Comparison of ENCODE assay signal across 11 cellular contexts in genomic region chrX:17082831-17083230, GRCh38.
A peak's percentile ranks its signal among the peaks of the same experiment; 100 is the strongest.
DNase-seq lines count a peak whose midpoint lies in the region; ATAC-seq, FAIRE-seq and TF ChIP-seq lines count a peak whose summit lies in the region.
"Had no signal": no experiment of that assay in that cellular context is flagged by ENCODE, and none has a peak within 500 bp of the region (broad histone marks: within the 10 kb centered on the region; RNA-seq: fewer than 3 reads in every experiment).

No MANE protein-coding gene starts in this region.

- no peak overlapping the region for H3K4me2 ChIP-seq in endothelial cell of umbilical vein (ENCODE audit: insufficient read depth, low read length)

- H3K9me3 ChIP-seq in endothelial cell of umbilical vein (replicated peaks; ENCODE audit: control insufficient read depth, insufficient read depth, low read length) (no peaks in the 10 kb centered on the region), T-helper 17 cell (ENCODE audit: control insufficient read depth, low read length, poor library complexity, severe bottlenecking) (no peaks in the 10 kb centered on the region)
- H3K9me3 ChIP-seq in CD8-positive, alpha-beta memory T cell (ENCODE audit: low read length): no peaks in the 10 kb centered on the region

- dilution Hi-C loops in endothelial cell of umbilical vein (cut with MboI; ENCODE audit: extremely low pct_ligation_motif_present, low sequenced_read_pairs): no loop called here

- peaks cover 3 to 7% of the 10 kb centered on the region in 2 donors for H3K27me3 Mint-ChIP-seq in CD8-positive, alpha-beta memory T cell
- H3K27me3 Mint-ChIP-seq in T-helper 17 cell: peaks cover 11% of the 10 kb centered on the region
- H3K27me3 Mint-ChIP-seq: dendritic cell treated with granulocyte-macrophage colony-stimulating factor and Interleukin-4, amounts not matched to agents 40 ng/mL and 50 ng/mL, for 4 days had no signal

- no TSS peak for BruUV-seq in endothelial cell of umbilical vein (replicated peaks; lab: Mats Ljungman, UMichigan)

- no peak for TF ChIP-seq POLR2A in endothelial cell of umbilical vein (IDR thresholded peaks at IDR 0.05; ENCODE audit: low read depth, low read length)
- TF ChIP-seq POLR2A in GM12891 (IDR thresholded peaks at IDR 0.05; ENCODE audit: low read depth, low read length): no peak

- peak; percentile 49 for DNase-seq in HEK293T (ENCODE audit: extremely low spot score)
- peak; percentile 29 for DNase-seq in NOMO-1 treated with DMSO at 0.1 percent for 48 hours (lab: John Stamatoyannopoulos, UW; ENCODE audit: unreplicated experiment)
- DNase-seq in endothelial cell of umbilical vein (ENCODE audit: low read depth, low spot score): peak; percentile 3
- no peak for DNase-seq in CD8-positive, alpha-beta memory T cell
- DNase-seq in T-helper 17 cell: no peak
- DNase-seq in GM12891 (ENCODE audit: insufficient read length, low spot score): no peak
- DNase-seq: activated CD8-positive, alpha-beta memory T cell treated with anti-CD3 and anti-CD28 coated beads for 24 hours had no signal

- intact Hi-C loops in endothelial cell of umbilical vein (cut with micrococcal nuclease): loop anchor here (2.0 to 5.0 kb wide), 2 partner anchors 200 to 256 kb away; no protein-coding TSS in a partner anchor

- no peaks in the 10 kb centered on the region for H3K27me3 ChIP-seq in endothelial cell of umbilical vein (ENCODE audit: control insufficient read depth in 2 of 2, insufficient read depth in 2 of 2, low read length in 2 of 2)
- H3K27me3 ChIP-seq in CD8-positive, alpha-beta memory T cell (ENCODE audit: insufficient read depth, low read length, poor library complexity, severe bottlenecking): no peaks in the 10 kb centered on the region

- no peak overlapping the region for H2AFZ ChIP-seq in endothelial cell of umbilical vein (ENCODE audit: low read depth, low read length)

- H4K20me1 ChIP-seq in endothelial cell of umbilical vein (replicated peaks; ENCODE audit: control insufficient read depth, extremely low read depth, insufficient read depth, low read length): no peaks in the 10 kb centered on the region

- no peak overlapping the region for H3K4me3 Mint-ChIP-seq in CD8-positive, alpha-beta memory T cell
- H3K4me3 Mint-ChIP-seq in T-helper 17 cell: no peak overlapping the region
- H3K4me3 Mint-ChIP-seq: dendritic cell treated with granulocyte-macrophage colony-stimulating factor and Interleukin-4, amounts not matched to agents 40 ng/mL and 50 ng/mL, for 4 days had no signal

- H3K36me3 Mint-ChIP-seq in CD8-positive, alpha-beta memory T cell: no peaks in the 10 kb centered on the region
- peaks cover 2% of the 10 kb centered on the region for H3K36me3 Mint-ChIP-seq in T-helper 17 cell (ENCODE audit: low read depth)

- H3K9me3 Mint-ChIP-seq in CD8-positive, alpha-beta memory T cell: peaks cover 0 to 2% (median 0%) of the 10 kb centered on the region in 5 donors
- H3K9me3 Mint-ChIP-seq: dendritic cell treated with granulocyte-macrophage colony-stimulating factor and Interleukin-4, amounts not matched to agents 40 ng/mL and 50 ng/mL, for 4 days had no signal

- no peaks in the 10 kb centered on the region for H3K9me1 ChIP-seq in endothelial cell of umbilical vein (replicated peaks; ENCODE audit: control insufficient read depth, extremely low read depth, insufficient read depth, low read length)

- no peaks in the 10 kb centered on the region for H3K4me1 Mint-ChIP-seq in CD8-positive, alpha-beta memory T cell
- no peaks in the 10 kb centered on the region for H3K4me1 Mint-ChIP-seq in T-helper 17 cell

- H3K4me1 ChIP-seq in endothelial cell of umbilical vein (ENCODE audit: control insufficient read depth, extremely low read depth, insufficient read depth, low read length): peaks cover 8% of the 10 kb centered on the region
- H3K4me1 ChIP-seq in CD8-positive, alpha-beta memory T cell (ENCODE audit: insufficient read depth, low read length): no peaks in the 10 kb centered on the region

- no peaks in the 10 kb centered on the region for H3K79me2 ChIP-seq in endothelial cell of umbilical vein (ENCODE audit: control insufficient read depth, insufficient read depth, low read length)

- peak; percentile 69 for FAIRE-seq in endothelial cell of umbilical vein (lab: Jason Lieb, UNC)
- FAIRE-seq in GM12891 (lab: Jason Lieb, UNC): no peak

- ATAC-seq in GM21619 (IDR thresholded peaks at IDR 0.05; ENCODE audit: unreplicated experiment) (no peak), T-helper 17 cell (no peak)

- H3K36me3 ChIP-seq in endothelial cell of umbilical vein (ENCODE audit: control insufficient read depth in 2 of 2, extremely low read depth in 1 of 2, insufficient read depth in 2 of 2, low read length in 2 of 2): no peaks in the 10 kb centered on the region
- H3K36me3 ChIP-seq in CD8-positive, alpha-beta memory T cell (ENCODE audit: insufficient read depth, low read length): no peaks in the 10 kb centered on the region
- H3K36me3 ChIP-seq: BLaER1 treated with 17β-estradiol and CSF1 and Interleukin-3, amounts not matched to agents 10 nM and 100 nM had no signal

- no peak overlapping the region for H3K27ac ChIP-seq in 22Rv1
- H3K27ac ChIP-seq in endothelial cell of umbilical vein (ENCODE audit: insufficient read depth, low read depth, low read length): no peak overlapping the region
- H3K27ac ChIP-seq in CD8-positive, alpha-beta memory T cell (ENCODE audit: low read depth, low read length): no peak overlapping the region
- H3K27ac ChIP-seq: BLaER1 treated with 17β-estradiol and CSF1 and Interleukin-3, amounts not matched to agents 10 nM and 100 nM had no signal

- TF ChIP-seq CTCF in 22Rv1 (IDR thresholded peaks at IDR 0.05) (peak; percentile 38), endothelial cell of umbilical vein (IDR thresholded peaks at IDR 0.05; ENCODE audit: extremely low read depth in 1 of 2, insufficient read depth in 1 of 2, low read depth in 1 of 2, low read length in 2 of 2) (no peak)

- H3K4me3 ChIP-seq in endothelial cell of umbilical vein (replicated peaks in 1 of 3; ENCODE audit: insufficient read depth in 1 of 3, low read depth in 1 of 3, low read length in 3 of 3): no peak overlapping the region
- no peak overlapping the region for H3K4me3 ChIP-seq in CD8-positive, alpha-beta memory T cell (ENCODE audit: low read length)
- H3K4me3 ChIP-seq: BLaER1 treated with 17β-estradiol and CSF1 and Interleukin-3, amounts not matched to agents 10 nM and 100 nM had no signal

- H3K27ac Mint-ChIP-seq in CD8-positive, alpha-beta memory T cell: no peak overlapping the region
- H3K27ac Mint-ChIP-seq in T-helper 17 cell: no peak overlapping the region
- H3K27ac Mint-ChIP-seq: dendritic cell treated with granulocyte-macrophage colony-stimulating factor and Interleukin-4, amounts not matched to agents 40 ng/mL and 50 ng/mL, for 4 days had no signal

- POLR2A ChIA-PET in HEK293T (lab: Yijun Ruan, JAX) (no interaction called here), endothelial cell of umbilical vein (lab: Charles Lee) (no interaction called here)
- POLR2A ChIA-PET in CD8-positive, alpha-beta memory T cell (lab: Charles Lee): no interaction called here

- CTCF ChIA-PET in HEK293T (lab: Yijun Ruan, JAX): interaction anchor here (1.1 to 1.9 kb wide), 6 partner anchors 9 to 199 kb away, joined by 3 to 7 read pairs (median 6); no protein-coding TSS in a partner anchor
- CTCF ChIA-PET in endothelial cell of umbilical vein (lab: Charles Lee): interaction anchor here (0.7 to 4.4 kb wide), 11 partner anchors 9 to 256 kb away, joined by 3 to 39 read pairs (median 4); no protein-coding TSS in a partner anchor
- CTCF ChIA-PET in CD8-positive, alpha-beta memory T cell (lab: Charles Lee): no interaction called here

- H3K9ac ChIP-seq in endothelial cell of umbilical vein (replicated peaks; ENCODE audit: extremely low read depth, insufficient read depth, low read length): no peak overlapping the region
- H3K9ac ChIP-seq: BLaER1 treated with 17β-estradiol and CSF1 and Interleukin-3, amounts not matched to agents 10 nM and 100 nM had no signal

TF ChIP-seq in HEK293T, 16 proteins besides CTCF, POLR2A, EP300 and RAD21:
- TF ChIP-seq ZNF384 (IDR thresholded peaks at IDR 0.05) (peak; percentile 96), ARNT (IDR thresholded peaks at IDR 0.05) (no peak)

TF ChIP-seq in endothelial cell of umbilical vein, 7 proteins besides CTCF, POLR2A, EP300 and RAD21:
- TF ChIP-seq MYC (IDR thresholded peaks at IDR 0.05; ENCODE audit: low read depth, low read length) (no peak), JUN (IDR thresholded peaks at IDR 0.05; ENCODE audit: borderline replicate concordance, insufficient read depth, insufficient read length, low read depth) (no peak), POLR2AphosphoS5 (IDR thresholded peaks at IDR 0.05; ENCODE audit: insufficient read depth, low read depth, low read length) (no peak), FOS (IDR thresholded peaks at IDR 0.05; ENCODE audit: borderline replicate concordance, insufficient read depth, low read length) (no peak), GATA2 (IDR thresholded peaks at IDR 0.05; ENCODE audit: insufficient read depth, insufficient read length, low read depth, low read length) (no peak), EZH2 (IDR thresholded peaks at IDR 0.05; ENCODE audit: borderline replicate concordance, low read depth, low read length, severe bottlenecking) (no peak)
- TF ChIP-seq, protein P1, sequence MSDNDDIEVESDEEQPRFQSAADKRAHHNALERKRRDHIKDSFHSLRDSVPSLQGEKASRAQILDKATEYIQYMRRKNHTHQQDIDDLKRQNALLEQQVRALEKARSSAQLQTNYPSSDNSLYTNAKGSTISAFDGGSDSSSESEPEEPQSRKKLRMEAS (IDR thresholded peaks at IDR 0.05; ENCODE audit: insufficient read depth, insufficient read length): no peak
TF ChIP-seq in endothelial cell of umbilical vein: peak in this region for 0.

TF ChIP-seq in GM12891, 5 proteins besides CTCF, POLR2A, EP300 and RAD21:
- TF ChIP-seq TAF1 (IDR thresholded peaks at IDR 0.05; ENCODE audit: low read depth, low read length) (no peak), PAX5 (IDR thresholded peaks at IDR 0.05; ENCODE audit: insufficient read depth, low read length, severe bottlenecking) (no peak), POLR2AphosphoS5 (IDR thresholded peaks at IDR 0.05; ENCODE audit: low read depth, low read length) (no peak), SPI1 (IDR thresholded peaks at IDR 0.05; ENCODE audit: low read depth, low read length) (no peak), POU2F2 (IDR thresholded peaks at IDR 0.05; ENCODE audit: low read depth, low read length) (no peak)

Comparison
In these comparisons a context has a peak if more than half of its experiments do, and no peak if none do; other contexts are left out.
1. DNase-seq: peak in HEK293T (single experiment), NOMO-1 treated with DMSO at 0.1 percent for 48 hours (single experiment) and endothelial cell of umbilical vein (single experiment); none in CD8-positive, alpha-beta memory T cell (0 of 5), T-helper 17 cell (0 of 3) and GM12891 (single experiment).